1 cellular context compared by ENCODE assay signal in genomic region chr1:212432706-212433576, GRCh38.
TF ChIP-seq lines count a peak whose summit lies in the region.

Gene NENF, plus strand, starts transcription at chr1:212432920. Its CDS starts 24 bp downstream, at chr1:212432944.

TF ChIP-seq in HEK293, 187 proteins besides CTCF, POLR2A, EP300 and RAD21 (continued from another document):
- TF ChIP-seq ZNF513 (tag by site-specific recombination; IDR thresholded peaks at IDR 0.05) (no peak), TCF7L2 (IDR thresholded peaks at IDR 0.05; ENCODE audit: borderline replicate concordance, low read depth, low read length) (no peak), GLI4 (tag by site-specific recombination; IDR thresholded peaks at IDR 0.05) (no peak), ZNF624 (tag by site-specific recombination; IDR thresholded peaks at IDR 0.05) (no peak), ELK4 (IDR thresholded peaks at IDR 0.05; ENCODE audit: borderline replicate concordance, low read depth, low read length) (no peak), ZNF433 (tag by site-specific recombination; IDR thresholded peaks at IDR 0.05; ENCODE audit: low read depth) (no peak), ZNF335 (tag by site-specific recombination; conservative IDR thresholded peaks at IDR 0.05) (peak; percentile 85), ZBTB1 (tag by site-specific recombination; IDR thresholded peaks at IDR 0.05) (no peak), ZNF174 (tag by site-specific recombination; IDR thresholded peaks at IDR 0.05) (no peak), ZNF654 (tag by site-specific recombination; IDR thresholded peaks at IDR 0.05; ENCODE audit: low read depth) (no peak), KLF16 (tag by site-specific recombination; IDR thresholded peaks at IDR 0.05) (no peak), ZNF670 (tag by site-specific recombination; IDR thresholded peaks at IDR 0.05; ENCODE audit: low read depth) (no peak), BCL6B (tag by site-specific recombination; IDR thresholded peaks at IDR 0.05) (no peak), ZBTB21 (tag by site-specific recombination; IDR thresholded peaks at IDR 0.05) (no peak), ZNF18 (tag by site-specific recombination; IDR thresholded peaks at IDR 0.05) (peak; percentile 35; the same call in 1 of the 2 replicates), EGR2 (tag by site-specific recombination; IDR thresholded peaks at IDR 0.05; ENCODE audit: low read depth) (peak; percentile 64; the same call in 1 of the 2 replicates), ZFP3 (tag by site-specific recombination; IDR thresholded peaks at IDR 0.05; ENCODE audit: low read depth) (no peak), ZBTB44 (tag by site-specific recombination; IDR thresholded peaks at IDR 0.05) (no peak)
